ENCODE assay signal across 10 cellular contexts in the genomic region with DNA sequence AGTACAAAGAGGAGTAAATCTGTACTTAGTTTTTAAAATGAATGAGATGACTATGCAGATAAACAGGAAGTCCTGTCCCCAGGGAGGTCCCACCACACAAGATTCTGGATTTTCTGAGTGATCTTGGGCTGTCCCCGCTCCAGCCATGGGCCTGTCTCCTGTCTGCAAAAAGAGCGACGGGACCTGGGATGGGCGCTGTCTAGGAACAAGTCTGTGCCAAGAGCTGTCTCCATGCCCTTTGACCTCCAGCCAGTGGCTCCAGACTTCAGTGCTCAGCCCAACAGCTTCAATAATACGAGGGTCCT. TPM values are rescaled to one million over a fixed set of nuclear protein-coding genes. Genes with fewer than 3 reads are reported as not detected.
A peak's percentile ranks its signal among the peaks of the same experiment; 100 is the strongest.
DNase-seq lines count a peak whose midpoint lies in the region; ATAC-seq and TF ChIP-seq lines count a peak whose summit lies in the region.
"Had no signal": no experiment of that assay in that cellular context is flagged by ENCODE, and none has a peak within 500 bp of the region (broad histone marks: within the 10 kb centered on the region; RNA-seq: fewer than 3 reads in every experiment).

No MANE protein-coding gene starts in this region.

- no peak overlapping the region for H3K9ac ChIP-seq in DND-41 (ENCODE audit: low read depth, low read length)
- no peak overlapping the region for H3K9ac ChIP-seq in rectal smooth muscle tissue (ENCODE audit: low read length)
- H3K9ac ChIP-seq in Karpas-422 (ENCODE audit: low read length) = no peak overlapping the region

- H2AFZ ChIP-seq in DND-41 (ENCODE audit: low read depth, low read length) (no peak overlapping the region), OCI-LY7 (ENCODE audit: low read length) (no peak overlapping the region), Karpas-422 (ENCODE audit: low read length) (no peak overlapping the region)

- TF ChIP-seq CTCF in DND-41 (IDR thresholded peaks at IDR 0.05; ENCODE audit: borderline replicate concordance, extremely low read depth, low read length, poor library complexity, severe bottlenecking) (no peak), OCI-LY7 (conservative IDR thresholded peaks at IDR 0.05; ENCODE audit: low read length) (no peak), dorsolateral prefrontal cortex (IDR thresholded peaks at IDR 0.05 in 54 of 56, conservative IDR thresholded peaks at IDR 0.05 in 2 of 56; ENCODE audit: low read depth in 1 of 56, partially characterized antibody in 56 of 56) (no peak)

- ATAC-seq in DND-41 (ENCODE audit: insufficient read depth, low read depth) = peak; percentile 20; the same call in 1 of the 3 replicates

- H4K20me1 ChIP-seq in DND-41 (ENCODE audit: insufficient read depth, low read length) = peaks cover 83% of the 10 kb centered on the region
- H4K20me1 ChIP-seq in OCI-LY7 (ENCODE audit: insufficient read depth, low read length) = peaks cover 21% of the 10 kb centered on the region; the same call in 1 of the 2 replicates
- peaks cover 58% of the 10 kb centered on the region for H4K20me1 ChIP-seq in Karpas-422 (ENCODE audit: insufficient read depth, low read depth, low read length)

- H3K27me3 ChIP-seq in DND-41 (ENCODE audit: insufficient read depth, low read length, poor library complexity) = no peaks in the 10 kb centered on the region
- no peaks in the 10 kb centered on the region for H3K27me3 ChIP-seq in dorsolateral prefrontal cortex
- no peaks in the 10 kb centered on the region for H3K27me3 ChIP-seq in rectal smooth muscle tissue (ENCODE audit: control insufficient read depth, insufficient read depth, low read length)
- H3K27me3 ChIP-seq in Karpas-422 (ENCODE audit: low read length) = no peaks in the 10 kb centered on the region

- H3K4me2 ChIP-seq in DND-41 (ENCODE audit: insufficient read depth, low read length) (no peak overlapping the region), OCI-LY7 (ENCODE audit: low read length) (peak overlapping the region; percentile 54), Karpas-422 (ENCODE audit: low read depth, low read length, poor library complexity, severe bottlenecking) (no peak overlapping the region)

- H3K4me1 ChIP-seq in DND-41 (ENCODE audit: insufficient read depth, low read length) = peaks cover 55% of the 10 kb centered on the region
- peaks cover 75% of the 10 kb centered on the region for H3K4me1 ChIP-seq in OCI-LY7 (ENCODE audit: insufficient read depth, low read length, poor library complexity, severe bottlenecking)
- H3K4me1 ChIP-seq in rectal smooth muscle tissue (ENCODE audit: control insufficient read depth, insufficient read depth, low read length) = peaks cover 41% of the 10 kb centered on the region
- peaks cover 69% of the 10 kb centered on the region for H3K4me1 ChIP-seq in Karpas-422 (ENCODE audit: low read length)

- H3K9me2 ChIP-seq in OCI-LY7 (ENCODE audit: insufficient read depth, low read length) = no peaks in the 10 kb centered on the region
- no peaks in the 10 kb centered on the region for H3K9me2 ChIP-seq in Karpas-422 (replicated peaks; ENCODE audit: insufficient read depth, low read length)

- BruUV-seq in OCI-LY7 (replicated peaks; lab: Mats Ljungman, UMichigan) = no TSS peak

- H3K4me3 ChIP-seq in DND-41 (ENCODE audit: low read depth in 1 of 2, low read length in 2 of 2) = no peak overlapping the region
- peak overlapping the region; percentile 9 for H3K4me3 ChIP-seq in OCI-LY7 (ENCODE audit: low read depth, low read length, poor library complexity, severe bottlenecking)
- peak overlapping the region in 3 of 59 donors; percentile 7 to 27 (median 16) for H3K4me3 ChIP-seq in dorsolateral prefrontal cortex
- no peak overlapping the region for H3K4me3 ChIP-seq in rectal smooth muscle tissue (ENCODE audit: low read length)
- H3K4me3 ChIP-seq in Karpas-422 (ENCODE audit: low read length) = no peak overlapping the region

- no peaks in the 10 kb centered on the region for H3K9me3 ChIP-seq in DND-41 (ENCODE audit: insufficient read depth, low read length, severe bottlenecking)
- H3K9me3 ChIP-seq in OCI-LY7 (ENCODE audit: low read length) = no peaks in the 10 kb centered on the region
- no peaks in the 10 kb centered on the region for H3K9me3 ChIP-seq in Karpas-422 (ENCODE audit: low read length)

- intact Hi-C loops in OCI-LY7 (cut with micrococcal nuclease; ENCODE audit: unreplicated experiment) = no loop called here
- intact Hi-C loops in dorsolateral prefrontal cortex (cut with DNase I) = loop anchor here in 1 of 2 donors (2.0 kb wide), 1 partner anchor 36 kb away; no protein-coding TSS in a partner anchor

- H3K27ac ChIP-seq in DND-41 (ENCODE audit: low read length) (peak overlapping the region; percentile 49; the same call in 1 of the 2 replicates), OCI-LY7 (ENCODE audit: low read depth, low read length, poor library complexity, severe bottlenecking) (peak overlapping the region; percentile 34), dorsolateral prefrontal cortex (peak overlapping the region in 54 of 59 donors; percentile 8 to 100 (median 77)), rectal smooth muscle tissue (ENCODE audit: low read depth, low read length) (peak overlapping the region; percentile 44), Karpas-422 (ENCODE audit: low read length) (no peak overlapping the region)

- CTCF ChIA-PET in OCI-LY7 (lab: Charles Lee; ENCODE audit: unreplicated experiment) = no interaction called here

- POLR2A ChIA-PET in OCI-LY7 (lab: Charles Lee) = no interaction called here

- peaks cover 77% of the 10 kb centered on the region for H3K36me3 ChIP-seq in DND-41 (ENCODE audit: insufficient read depth, low read length)
- peaks cover 66% of the 10 kb centered on the region for H3K36me3 ChIP-seq in OCI-LY7 (ENCODE audit: insufficient read depth, low read length)
- no peaks in the 10 kb centered on the region for H3K36me3 ChIP-seq in rectal smooth muscle tissue (ENCODE audit: control insufficient read depth, insufficient read depth, low read length)
- no peaks in the 10 kb centered on the region; the same call in 1 of the 2 replicates for H3K36me3 ChIP-seq in Karpas-422 (ENCODE audit: insufficient read depth, low read length)

- H3K79me2 ChIP-seq in DND-41 (ENCODE audit: insufficient read depth, low read length) (peaks cover 98% of the 10 kb centered on the region), OCI-LY7 (ENCODE audit: insufficient read depth, low read depth, low read length) (peaks cover 90% of the 10 kb centered on the region), Karpas-422 (ENCODE audit: low read length) (peaks cover 97% of the 10 kb centered on the region)

- DNase-seq in DND-41 (no peak), OCI-LY7 (ENCODE audit: low spot score) (peak; percentile 56), dorsolateral prefrontal cortex (no peak), nucleus accumbens (lab: John Stamatoyannopoulos, UW) (no peak), NCI-H1092 (lab: John Stamatoyannopoulos, UW) (no peak), Karpas-422 (no peak)
- no peak for DNase-seq in activated CD8-positive, alpha-beta memory T cell treated with anti-CD3 and anti-CD28 coated beads, Interleukin-2, amount 50 U/mL, for 48 hours
- DNase-seq: activated CD4-positive, alpha-beta T cell treated with anti-CD3 and anti-CD28 coated beads, Interleukin-2, amount 50 U/mL, for 4 hours; kidney glomerular epithelial cell had no signal

RNA-seq across cellular contexts. Expression of gene CSNK1E, which starts 6.0 kb away (rescaled TPM):
- total RNA-seq in OCI-LY7 (2014; rRNA removed; shearing (Covaris generic)) = 152 and 182 TPM in 2 replicates
- 203 and 211 TPM in 2 replicates for total RNA-seq in OCI-LY7 (2022)
- 100 to 1,000 TPM; 150 to 281 (median 197) TPM for total RNA-seq in dorsolateral prefrontal cortex
- 193 and 213 TPM in 2 replicates for total RNA-seq in Karpas-422 (2014; rRNA removed; shearing (Covaris generic); ENCODE audit: low replicate concordance)

RNA-seq across cellular contexts. Expression of gene TMEM184B, which starts 38.5 kb away (rescaled TPM):
- 11.1 and 19.1 TPM in 2 replicates for total RNA-seq in OCI-LY7 (2014; rRNA removed; shearing (Covaris generic))
- total RNA-seq in OCI-LY7 (2022) (37.8 and 50.2 TPM in 2 replicates), dorsolateral prefrontal cortex (100 to 1,000 TPM in 119 of 120 experiments, 10 to 100 TPM in 1; 99.7 to 274 (median 141) TPM)
- total RNA-seq in Karpas-422 (2014; rRNA removed; shearing (Covaris generic); ENCODE audit: low replicate concordance) = 5.1 and 7.4 TPM in 2 replicates
